ENCODE assay signal across 1 cellular context in genomic region chr11:1555713-1556153, GRCh38.
TF ChIP-seq lines count a peak whose summit lies in the region.

No MANE protein-coding gene starts in this region.

TF ChIP-seq in H1, 55 proteins besides CTCF, POLR2A, EP300 and RAD21:
- no peak for TF ChIP-seq BRCA1 (IDR thresholded peaks at IDR 0.05; ENCODE audit: low read depth, low read length)
- TF ChIP-seq RBBP5 (IDR thresholded peaks at IDR 0.05; ENCODE audit: borderline replicate concordance, low read depth, low read length) = no peak
- no peak for TF ChIP-seq MAX (IDR thresholded peaks at IDR 0.05)
- no peak for TF ChIP-seq SP2 (IDR thresholded peaks at IDR 0.05; ENCODE audit: low read length)
- TF ChIP-seq SRF (IDR thresholded peaks at IDR 0.05; ENCODE audit: low read depth, low read length) = no peak
TF ChIP-seq in H1: peak in this region for 0.
